In the genomic region with DNA sequence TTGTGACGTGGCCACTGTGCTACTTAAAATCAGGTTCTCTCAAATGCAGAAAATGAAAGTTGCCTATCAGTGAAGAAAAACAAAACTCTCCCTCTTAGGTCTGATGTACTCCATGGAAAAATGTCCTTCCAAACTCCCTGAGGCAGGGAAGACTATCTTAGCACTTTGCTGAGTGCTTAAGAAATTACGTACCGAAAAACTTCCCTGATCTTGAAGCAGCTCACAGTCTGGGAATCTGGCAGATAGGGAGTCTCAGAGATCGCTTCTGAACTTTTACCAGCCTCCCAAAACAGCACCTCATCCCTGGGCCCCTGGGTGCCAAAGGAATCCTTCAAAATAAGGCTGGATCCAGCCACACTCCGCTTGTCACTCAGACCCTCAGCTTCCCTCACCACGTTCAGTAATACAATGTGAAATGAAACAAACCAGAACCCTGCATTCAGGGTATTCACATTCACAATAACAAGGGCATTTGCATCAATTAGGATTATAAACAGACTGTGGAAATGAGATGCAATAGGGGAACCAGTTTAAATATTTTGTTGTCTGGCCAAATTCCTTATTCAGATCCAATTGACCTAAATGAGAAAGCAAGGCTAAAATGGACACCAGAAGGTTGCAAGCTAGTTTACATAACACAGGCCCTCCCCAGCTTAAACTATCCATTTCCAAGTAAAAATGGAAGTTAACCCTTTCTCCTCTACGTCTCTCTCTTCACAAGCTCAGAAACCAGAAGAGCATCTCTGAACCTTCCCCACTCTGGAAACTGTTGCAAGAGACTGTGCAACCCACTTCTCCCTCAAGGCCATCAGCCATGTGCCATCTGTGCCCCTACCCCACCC, we compare ENCODE assay signal across 8 cellular contexts. TPM values are rescaled to one million over a fixed set of nuclear protein-coding genes. Genes with fewer than 3 reads are reported as not detected.
DNase-seq lines count a peak whose midpoint lies in the region; ATAC-seq, FAIRE-seq and TF ChIP-seq lines count a peak whose summit lies in the region.

No MANE protein-coding gene starts in this region.

- H3K36me3 ChIP-seq in bronchial epithelial cell (ENCODE audit: control insufficient read depth, insufficient read depth, low read length) = no peaks in the 10 kb centered on the region
- H3K36me3 ChIP-seq in mesodermal cell (ENCODE audit: control insufficient read depth, insufficient read depth, low read length) = no peaks in the 10 kb centered on the region

- H3K27me3 ChIP-seq in bronchial epithelial cell (ENCODE audit: control insufficient read depth, insufficient read depth, low read length) = no peaks in the 10 kb centered on the region

- H3K4me1 ChIP-seq in mesodermal cell (ENCODE audit: control insufficient read depth, insufficient read depth, low read length, poor library complexity, severe bottlenecking) = peaks cover 31% of the 10 kb centered on the region

- TF ChIP-seq CTCF in AG09319 (IDR thresholded peaks at IDR 0.05; ENCODE audit: low read depth, low read length) = no peak
- TF ChIP-seq CTCF in bronchial epithelial cell (IDR thresholded peaks at IDR 0.05; ENCODE audit: insufficient read depth, low read length, severe bottlenecking) = no peak

- 34 to 35% methylated on average over 5 to 6 of the region's 7 CpGs for WGBS in mesodermal cell (ENCODE audit: insufficient coverage in 2 of 2), 2 experiments

- H3K27ac ChIP-seq in mesodermal cell (ENCODE audit: low read depth, low read length, severe bottlenecking) = peak overlapping the region; percentile 44

- ATAC-seq in HG02943 (IDR thresholded peaks at IDR 0.05; ENCODE audit: low read depth, unreplicated experiment) = peak; percentile 26

- no peak for FAIRE-seq in bronchial epithelial cell (lab: Jason Lieb, UNC)

- peak; percentile 72 for DNase-seq in AG09319 (ENCODE audit: extremely low read depth, low read depth)
- DNase-seq in bronchial epithelial cell (ENCODE audit: low read depth) = peak; percentile 13
- no peak for DNase-seq in NK-92 treated with Interleukin-12 subunit alpha and Interleukin-12 subunit beta, amount 100 ng/mL, for 24 hours (lab: John Stamatoyannopoulos, UW)
- no peak for DNase-seq in stimulated activated CD4-positive, alpha-beta T cell treated with anti-CD3 and anti-CD28 coated beads, Interleukin-15, amount 100 ng/mL, for 24 hours
- no peak for DNase-seq in NCI-H1417 (lab: John Stamatoyannopoulos, UW)
- no peak for DNase-seq in SKM-1 (lab: John Stamatoyannopoulos, UW; ENCODE audit: unreplicated experiment)

- no peak overlapping the region for H3K4me3 ChIP-seq in bronchial epithelial cell (ENCODE audit: low read depth, low read length)
- H3K4me3 ChIP-seq in mesodermal cell (ENCODE audit: extremely low read depth, insufficient read depth, low read length, poor library complexity, severe bottlenecking) = no peak overlapping the region

- H3K9me3 ChIP-seq in mesodermal cell (ENCODE audit: control insufficient read depth, low read length) = peaks cover 11% of the 10 kb centered on the region

RNA-seq across cellular contexts. Expression of gene OSBPL10, which starts 20.9 kb away (rescaled TPM):
- 18.1 and 20.5 TPM in 2 replicates for total RNA-seq in bronchial epithelial cell
- 21.0 TPM for polyA plus RNA-seq in mesodermal cell (2013, experiment 1 of 2)
- 17.5 TPM for polyA plus RNA-seq in mesodermal cell (2013, experiment 2 of 2)

RNA-seq across cellular contexts. Expression of gene ZNF860, which starts 21.4 kb away (rescaled TPM):
- total RNA-seq in bronchial epithelial cell = 2.8 and 3.7 TPM in 2 replicates
- 0.33 TPM for polyA plus RNA-seq in mesodermal cell (2013, experiment 1 of 2)
- polyA plus RNA-seq in mesodermal cell (2013, experiment 2 of 2) = 0.20 TPM

Comparison
In these comparisons a context has a peak if more than half of its experiments do, and no peak if none do; other contexts are left out.
1. DNase-seq: peak in AG09319 (single experiment) and bronchial epithelial cell (single experiment); none in NK-92 treated with Interleukin-12 subunit alpha and Interleukin-12 subunit beta, amount 100 ng/mL, for 24 hours (single experiment), stimulated activated CD4-positive, alpha-beta T cell treated with anti-CD3 and anti-CD28 coated beads, Interleukin-15, amount 100 ng/mL, for 24 hours (single experiment), NCI-H1417 (0 of 3) and SKM-1 (single experiment).